8 cellular contexts compared by ENCODE assay signal in genomic region chr21:43866659-43867331, GRCh38. TPM values are rescaled to one million over a fixed set of nuclear protein-coding genes. Genes with fewer than 3 reads are reported as not detected.
DNase-seq lines count a peak whose midpoint lies in the region; ATAC-seq, FAIRE-seq and TF ChIP-seq lines count a peak whose summit lies in the region.

No MANE protein-coding gene starts in this region.

- H3K4me1 ChIP-seq in A549 (peaks cover 10% of the 10 kb centered on the region; the same call in 2 of the 3 replicates), H9 (ENCODE audit: insufficient read depth, low read length) (no peaks in the 10 kb centered on the region; the same call in 1 of the 2 replicates), H1 (replicated peaks in 1 of 4; ENCODE audit: control insufficient read depth in 3 of 4, insufficient read depth in 4 of 4, low read length in 3 of 4) (peaks cover 0 to 7% (median 4%) of the 10 kb centered on the region in 4 experiments; a peak in 4 of 7 replicates), uterus (no peaks in the 10 kb centered on the region)

- H3K23me2 ChIP-seq in H9 (ENCODE audit: insufficient read length, low read depth, low read length, poor library complexity, severe bottlenecking) = no peaks in the 10 kb centered on the region
- peaks cover 4% of the 10 kb centered on the region; the same call in 1 of the 2 replicates for H3K23me2 ChIP-seq in H1 (ENCODE audit: low read depth, low read length)

- H3T11ph ChIP-seq in H9 (ENCODE audit: low read length) = no peak overlapping the region

- intact Hi-C loops in activated CD4-positive, alpha-beta T cell treated with anti-CD3 and anti-CD28 coated beads for 36 hours (cut with DNase I, micrococcal nuclease) = loop anchor here (1.0 to 10.0 kb wide), 11 partner anchors 27 to 1008 kb away; partner anchors contain the start of genes HSF2BP (in 1 of the 2), PTTG1IP (in 1 of the 2), RRP1 (in 1 of the 2) and RRP1B (in 1 of the 2)
- intact Hi-C loops in uterus (cut with DNase I; ENCODE audit: low total_unique reads) = no loop called here

- 80% methylated on average over 23 of the region's 24 CpGs for WGBS in A549 (ENCODE audit: missing lambda C conversion rate)
- no CpG with 5 or more reads among the region's 24 CpGs for WGBS in H9 (ENCODE audit: extremely low coverage, insufficient read length, low lambda C conversion rate)
- 79% methylated on average over 24 of the region's 24 CpGs; no CpG with 5 or more reads in 1 of the 2 experiments for WGBS in H1 (ENCODE audit: extremely low coverage in 1 of 2, insufficient coverage in 1 of 2, insufficient read length in 1 of 2, insufficient replicate concordance in 2 of 2, low coverage in 1 of 2, low lambda C conversion rate in 2 of 2, missing lambda C conversion rate in 1 of 2), 2 experiments

- H3K9me3 Mint-ChIP-seq in H9 (no peaks in the 10 kb centered on the region), nephron progenitor cell (no peaks in the 10 kb centered on the region)
- H3K9me3 Mint-ChIP-seq in activated CD4-positive, alpha-beta T cell treated with anti-CD3 and anti-CD28 coated beads for 36 hours (ENCODE audit: low read depth) = no peaks in the 10 kb centered on the region

- H3K9me3 ChIP-seq in A549 (no peaks in the 10 kb centered on the region), H9 (ENCODE audit: control insufficient read depth, low read depth, low read length) (no peaks in the 10 kb centered on the region), H1 (ENCODE audit: insufficient read depth in 2 of 2, low read depth in 1 of 2, low read length in 1 of 2) (no peaks in the 10 kb centered on the region), uterus (no peaks in the 10 kb centered on the region)

- H3K56ac ChIP-seq in H9 (ENCODE audit: insufficient read length, low read depth, low read length) = no peak overlapping the region
- H3K56ac ChIP-seq in H1 (replicated peaks; ENCODE audit: insufficient read length, low read depth, low read length) = no peak overlapping the region

- H3K36me3 Mint-ChIP-seq in H9 (ENCODE audit: insufficient read depth in 1 of 3, low read depth in 3 of 3) = 0 out of 7 replicates have a peak, but pooled peaks cover 0 to 2% (median 2%) of the 10 kb centered on the region in 3 experiments
- H3K36me3 Mint-ChIP-seq in activated CD4-positive, alpha-beta T cell treated with anti-CD3 and anti-CD28 coated beads for 36 hours (ENCODE audit: low read depth) = peaks cover 36% of the 10 kb centered on the region
- peaks cover 17% of the 10 kb centered on the region for H3K36me3 Mint-ChIP-seq in nephron progenitor cell (ENCODE audit: low read depth)

- TF ChIP-seq EP300 in A549 (IDR thresholded peaks at IDR 0.05) = no peak
- no peak for TF ChIP-seq EP300 in H1 (IDR thresholded peaks at IDR 0.05; ENCODE audit: borderline replicate concordance in 1 of 2, low read depth in 2 of 2, low read length in 2 of 2)

- H2BK12ac ChIP-seq in H9 (ENCODE audit: insufficient read length, low read depth, low read length) (no peak overlapping the region), H1 (ENCODE audit: low read depth, low read length) (no peak overlapping the region)

- DNase-seq in A549 (ENCODE audit: low read depth in 1 of 2, low spot score in 1 of 2) (no peak), H9 (no peak), H1 (ENCODE audit: low read depth in 1 of 2, low spot score in 2 of 2) (peak in 1 of 2 experiments; percentile 52), nephron progenitor cell (no peak), uterus (no peak), NOMO-1 (lab: John Stamatoyannopoulos, UW; ENCODE audit: unreplicated experiment in 2 of 2) (no peak), SIG-M5 (lab: John Stamatoyannopoulos, UW) (no peak)
- DNase-seq in activated CD4-positive, alpha-beta T cell treated with anti-CD3 and anti-CD28 coated beads for 36 hours = peak; percentile 78

- no peak overlapping the region for H4K8ac ChIP-seq in H9 (replicated peaks; ENCODE audit: insufficient read length, low read depth, low read length)
- no peak overlapping the region for H4K8ac ChIP-seq in H1 (ENCODE audit: extremely low read depth, insufficient read depth, low read length)

- H2BK120ac ChIP-seq in H9 (ENCODE audit: low read depth, low read length, poor library complexity, severe bottlenecking) (no peak overlapping the region), H1 (replicated peaks; ENCODE audit: low read depth, low read length) (no peak overlapping the region)

- TF ChIP-seq RAD21 in A549 (conservative IDR thresholded peaks at IDR 0.05 in 1 of 2, IDR thresholded peaks at IDR 0.05 in 1 of 2) (no peak), H1 (IDR thresholded peaks at IDR 0.05 in 1 of 2, conservative IDR thresholded peaks at IDR 0.05 in 1 of 2; ENCODE audit: low read depth in 2 of 2, low read length in 2 of 2) (no peak)

- H3K79me1 ChIP-seq in H9 (ENCODE audit: insufficient read depth, low read depth, low read length, poor library complexity, severe bottlenecking) (no peaks in the 10 kb centered on the region), H1 (ENCODE audit: low read depth, low read length) (no peaks in the 10 kb centered on the region)

- H3K79me2 ChIP-seq in H9 (ENCODE audit: insufficient read depth, low read length) (no peaks in the 10 kb centered on the region), H1 (ENCODE audit: control insufficient read depth in 1 of 2, insufficient read depth in 2 of 2, low read length in 2 of 2) (no peaks in the 10 kb centered on the region)

- no peak overlapping the region for H3K23ac ChIP-seq in H9 (ENCODE audit: insufficient read length, low read depth, low read length)
- no peak overlapping the region for H3K23ac ChIP-seq in H1 (ENCODE audit: insufficient read length)

- H4K20me1 ChIP-seq in H9 (ENCODE audit: control insufficient read depth, insufficient read depth, insufficient read length) (no peaks in the 10 kb centered on the region), H1 (replicated peaks in 1 of 2; ENCODE audit: control insufficient read depth in 1 of 2, insufficient read depth in 2 of 2, low read length in 2 of 2) (no peaks in the 10 kb centered on the region)

- H3K4me2 ChIP-seq in A549 (peak overlapping the region; percentile 91), H9 (ENCODE audit: insufficient read depth, insufficient read length, low read length) (peak overlapping the region; percentile 2), H1 (ENCODE audit: insufficient read depth in 1 of 2, low read depth in 2 of 2, low read length in 2 of 2) (peak overlapping the region; percentile 65 to 69; a peak in 3 of 4 replicates)

- POLR2A ChIA-PET in A549 (lab: Yijun Ruan, JAX) = interaction anchor here (0.7 kb wide), 1 partner anchor 48 kb away, joined by 4 read pairs; no protein-coding TSS in a partner anchor
- POLR2A ChIA-PET in activated CD4-positive, alpha-beta T cell treated with anti-CD3 and anti-CD28 coated beads for 36 hours (lab: Charles Lee) = interaction anchor here (0.6 to 1.6 kb wide), 3 partner anchors 13 to 26 kb away, joined by 3 to 6 read pairs (median 3); no protein-coding TSS in a partner anchor
- POLR2A ChIA-PET in H1 (lab: Charles Lee; ENCODE audit: partially characterized antibody) = interaction anchor here (1.1 kb wide), 1 partner anchor 72 kb away, joined by 3 read pairs; no protein-coding TSS in a partner anchor

- TF ChIP-seq CTCF in A549 (IDR thresholded peaks at IDR 0.05) (no peak), H9 (conservative IDR thresholded peaks at IDR 0.05) (no peak), H1 (IDR thresholded peaks at IDR 0.05; ENCODE audit: control extremely low read depth in 1 of 3, insufficient read depth in 1 of 3, low read depth in 1 of 3, low read length in 3 of 3) (no peak), nephron progenitor cell (IDR thresholded peaks at IDR 0.05) (no peak), uterus (IDR thresholded peaks at IDR 0.05) (no peak)

- H2AFZ ChIP-seq in H9 (ENCODE audit: low read length) (no peak overlapping the region), H1 (ENCODE audit: low read length) (no peak overlapping the region)

- FAIRE-seq in A549 (lab: Jason Lieb, UNC) = no peak
- FAIRE-seq in H1 (lab: Jason Lieb, UNC) = no peak

- H2BK5ac ChIP-seq in H9 (ENCODE audit: insufficient read length, low read length) = no peak overlapping the region
- peak overlapping the region; percentile 31; the same call in 1 of the 2 replicates for H2BK5ac ChIP-seq in H1 (ENCODE audit: low read depth, low read length)

- ATAC-seq in A549 = peak in 1 of 2 experiments; percentile 44; a peak in 3 of 6 replicates
- peak; percentile 82 for ATAC-seq in activated CD4-positive, alpha-beta T cell treated with anti-CD3 and anti-CD28 coated beads for 36 hours

- H3K27me3 Mint-ChIP-seq in H9 (ENCODE audit: low read depth) (peaks cover 21% of the 10 kb centered on the region), nephron progenitor cell (ENCODE audit: low read depth, poor library complexity) (peaks cover 74% of the 10 kb centered on the region)
- no peaks in the 10 kb centered on the region for H3K27me3 Mint-ChIP-seq in activated CD4-positive, alpha-beta T cell treated with anti-CD3 and anti-CD28 coated beads for 36 hours

- no peak overlapping the region for H3K18ac ChIP-seq in H9 (ENCODE audit: insufficient read length, low read depth, low read length)
- no peak overlapping the region for H3K18ac ChIP-seq in H1 (ENCODE audit: extremely low read depth, low read length)

- H3K9ac ChIP-seq in H9 (ENCODE audit: extremely low read depth, insufficient read length, low read length) (no peak overlapping the region), H1 (replicated peaks in 1 of 4; ENCODE audit: extremely low read depth in 1 of 4, low read depth in 3 of 4, low read length in 3 of 4) (no peak overlapping the region)

- H2BK15ac ChIP-seq in H9 (ENCODE audit: low read depth, low read length) = no peak overlapping the region
- no peak overlapping the region for H2BK15ac ChIP-seq in H1 (ENCODE audit: low read length)

- H3K4me3 Mint-ChIP-seq in H9 (peak overlapping the region; percentile 59 to 75), nephron progenitor cell (peak overlapping the region; percentile 80)
- H3K4me3 Mint-ChIP-seq in activated CD4-positive, alpha-beta T cell treated with anti-CD3 and anti-CD28 coated beads for 36 hours = peak overlapping the region; percentile 79

- H4K91ac ChIP-seq in H9 (ENCODE audit: insufficient read length, low read depth, low read length) (no peak overlapping the region), H1 (replicated peaks; ENCODE audit: insufficient read length, low read length) (no peak overlapping the region)

- H2AK5ac ChIP-seq in H9 (ENCODE audit: insufficient read length, low read length) (no peak overlapping the region), H1 (ENCODE audit: low read depth, low read length) (no peak overlapping the region)

- H3K4me3 ChIP-seq in A549 (peak overlapping the region; percentile 98; the same call in 2 of the 3 replicates), H1 (ENCODE audit: extremely low read depth in 1 of 4, insufficient read depth in 2 of 4, low read depth in 3 of 4, low read length in 4 of 4) (peak overlapping the region in 1 of 4 experiments; percentile 73; a peak in 2 of 8 replicates), uterus (peak overlapping the region in 1 of 2 donors; percentile 96)

- H4K5ac ChIP-seq in H9 (ENCODE audit: insufficient read length, low read depth, low read length) (no peak overlapping the region), H1 (ENCODE audit: insufficient read length, low read depth, low read length) (no peak overlapping the region)

- TF ChIP-seq POLR2A in A549 (IDR thresholded peaks at IDR 0.05; ENCODE audit: low read length) (no peak), H1 (IDR thresholded peaks at IDR 0.05; ENCODE audit: control extremely low read depth in 1 of 2, low read depth in 2 of 2, low read length in 2 of 2) (no peak), uterus (IDR thresholded peaks at IDR 0.05) (no peak)

- H2BK20ac ChIP-seq in H9 (ENCODE audit: low read depth, low read length, poor library complexity, severe bottlenecking) (no peak overlapping the region), H1 (ENCODE audit: low read length) (no peak overlapping the region)

- CTCF ChIA-PET in A549 (lab: Yijun Ruan, JAX) = no interaction called here
- CTCF ChIA-PET in activated CD4-positive, alpha-beta T cell treated with anti-CD3 and anti-CD28 coated beads for 36 hours (lab: Charles Lee) = interaction anchor here (1.4 kb wide), 1 partner anchor 52 kb away, joined by 3 read pairs; no protein-coding TSS in a partner anchor
- CTCF ChIA-PET in H1 (lab: Charles Lee; ENCODE audit: partially characterized antibody) = interaction anchor here (1.0 to 1.6 kb wide), 2 partner anchors 26 to 109 kb away, joined by 3 to 5 read pairs; no protein-coding TSS in a partner anchor

- H3K4ac ChIP-seq in H9 (ENCODE audit: low read depth, low read length) (no peak overlapping the region), H1 (replicated peaks; ENCODE audit: insufficient read length, low read depth, low read length) (no peak overlapping the region)

- no peaks in the 10 kb centered on the region for H3K36me3 ChIP-seq in H1 (ENCODE audit: control insufficient read depth in 2 of 4, insufficient read depth in 4 of 4, low read length in 3 of 4)
- no peaks in the 10 kb centered on the region for H3K36me3 ChIP-seq in uterus

- H3K14ac ChIP-seq in H9 (ENCODE audit: insufficient read depth, low read length) (no peak overlapping the region), H1 (ENCODE audit: insufficient read length) (no peak overlapping the region)

- peaks cover 11 to 12% of the 10 kb centered on the region in 2 experiments for H3K4me1 Mint-ChIP-seq in H9
- peaks cover 49% of the 10 kb centered on the region for H3K4me1 Mint-ChIP-seq in activated CD4-positive, alpha-beta T cell treated with anti-CD3 and anti-CD28 coated beads for 36 hours
- H3K4me1 Mint-ChIP-seq in nephron progenitor cell = peaks cover 24% of the 10 kb centered on the region

- peak overlapping the region in 1 of 2 experiments; percentile 96; a peak in 2 of 6 replicates for H3K27ac ChIP-seq in A549
- H3K27ac ChIP-seq in H9 (ENCODE audit: insufficient read length, low read depth, low read length) = no peak overlapping the region
- H3K27ac ChIP-seq in H1 (ENCODE audit: low read depth, low read length) = no peak overlapping the region
- peak overlapping the region; percentile 85 to 97 for H3K27ac ChIP-seq in uterus

- no peak overlapping the region; a peak in 1 of 7 replicates for H3K27ac Mint-ChIP-seq in H9
- peak overlapping the region; percentile 95 for H3K27ac Mint-ChIP-seq in activated CD4-positive, alpha-beta T cell treated with anti-CD3 and anti-CD28 coated beads for 36 hours
- H3K27ac Mint-ChIP-seq in nephron progenitor cell = no peak overlapping the region

- H3K27me3 ChIP-seq in H9 (ENCODE audit: insufficient read depth, low read length) (no peaks in the 10 kb centered on the region), H1 (replicated peaks in 1 of 4; ENCODE audit: control insufficient read depth in 3 of 4, extremely low read depth in 1 of 4, insufficient read depth in 3 of 4, low read length in 3 of 4) (peaks cover 0 to 16% (median 10%) of the 10 kb centered on the region in 4 experiments; a peak in 6 of 7 replicates), uterus (no peaks in the 10 kb centered on the region)

RNA-seq across cellular contexts. Expression of gene AGPAT3, which starts 1.8 kb away (rescaled TPM):
- 18.2 and 19.7 TPM in 2 replicates for polyA plus RNA-seq in A549 (2011; rRNA removed)
- 18.6 and 21.3 TPM in 2 replicates for polyA plus RNA-seq in A549 (2012; cell fraction: cytosol; rRNA removed)
- 27.0 and 28.7 TPM in 2 replicates for polyA plus RNA-seq in A549 (2012; cell fraction: nucleus; rRNA removed)
- 20.3 to 21.2 TPM (median 21.1 TPM) in 3 replicates for polyA plus RNA-seq in A549 (2017; fragmentation: RNase III; extraction: RNeasy Plus Mini Kit Qiagen cat#74134 plus additional on column Dnase treatment)
- polyA minus RNA-seq in A549 (2011; rRNA and poly(A)+ RNA removed) = 28.0 and 41.2 TPM in 2 replicates
- 13.0 TPM in 2 replicates for total RNA-seq in H9 (2021)
- total RNA-seq in activated CD4-positive, alpha-beta T cell treated with anti-CD3 and anti-CD28 coated beads for 36 hours = 10 to 100 TPM; 73.5 to 90.7 TPM
- 5.8 and 5.9 TPM in 2 replicates for total RNA-seq in H1 (2021; fragmentation: NEBNext Ultra II Directional; extraction: Animal tissue kit (Norgen Biotek cat#: 25700))
- polyA plus RNA-seq in H1 (2011; rRNA removed) = 6.7 and 7.3 TPM in 2 replicates
- polyA plus RNA-seq in H1 (2011; cell fraction: cytosol; rRNA removed) = 5.3 TPM
- polyA plus RNA-seq in H1 (2011; cell fraction: nucleus; rRNA removed) = 8.9 TPM
- polyA plus RNA-seq in H1 (2012, experiment 1 of 2) = 5.0 to 8.9 TPM (median 7.8 TPM) in 4 replicates
- polyA plus RNA-seq in H1 (2012, experiment 2 of 2) = 4.7 TPM
- 7.3 TPM for polyA plus RNA-seq in H1 (2013, experiment 1 of 2)
- polyA plus RNA-seq in H1 (2013, experiment 2 of 2) = 8.3 TPM
- polyA minus RNA-seq in H1 (2011; rRNA and poly(A)+ RNA removed) = 8.1 and 15.0 TPM in 2 replicates
- polyA minus RNA-seq in H1 (2011; cell fraction: cytosol; rRNA and poly(A)+ RNA removed) = 8.5 TPM
- polyA minus RNA-seq in H1 (2011; cell fraction: nucleus; rRNA and poly(A)+ RNA removed) = 10.8 TPM
- total RNA-seq in uterus = 10 to 100 TPM in 3 of 4 donors, 1 to 10 TPM in 1; 6.8 to 43.4 (median 28.4) TPM

Comparison
In these comparisons a context has a peak if more than half of its experiments do, and no peak if none do; other contexts are left out.
1. H3K27ac ChIP-seq: peak in uterus (2 of 2); none in H9 (single experiment) and H1 (single experiment).
2. H3K4me2 ChIP-seq: peak in every context shown above with its lines; median percentile 91 in A549; 67 in H1; 2 in H9.
3. Of the 18 proteins assayed by ChIP-seq in both H1 and A549: peak only in H1: USF2; only in A549: none; in both: none; in neither: 17.
4. Peak in every context shown above with its lines, with median percentiles within 50 percentile points of each other: H3K4me3 Mint-ChIP-seq.